ENCODE assay signal across 14 cellular contexts in the genomic region with DNA sequence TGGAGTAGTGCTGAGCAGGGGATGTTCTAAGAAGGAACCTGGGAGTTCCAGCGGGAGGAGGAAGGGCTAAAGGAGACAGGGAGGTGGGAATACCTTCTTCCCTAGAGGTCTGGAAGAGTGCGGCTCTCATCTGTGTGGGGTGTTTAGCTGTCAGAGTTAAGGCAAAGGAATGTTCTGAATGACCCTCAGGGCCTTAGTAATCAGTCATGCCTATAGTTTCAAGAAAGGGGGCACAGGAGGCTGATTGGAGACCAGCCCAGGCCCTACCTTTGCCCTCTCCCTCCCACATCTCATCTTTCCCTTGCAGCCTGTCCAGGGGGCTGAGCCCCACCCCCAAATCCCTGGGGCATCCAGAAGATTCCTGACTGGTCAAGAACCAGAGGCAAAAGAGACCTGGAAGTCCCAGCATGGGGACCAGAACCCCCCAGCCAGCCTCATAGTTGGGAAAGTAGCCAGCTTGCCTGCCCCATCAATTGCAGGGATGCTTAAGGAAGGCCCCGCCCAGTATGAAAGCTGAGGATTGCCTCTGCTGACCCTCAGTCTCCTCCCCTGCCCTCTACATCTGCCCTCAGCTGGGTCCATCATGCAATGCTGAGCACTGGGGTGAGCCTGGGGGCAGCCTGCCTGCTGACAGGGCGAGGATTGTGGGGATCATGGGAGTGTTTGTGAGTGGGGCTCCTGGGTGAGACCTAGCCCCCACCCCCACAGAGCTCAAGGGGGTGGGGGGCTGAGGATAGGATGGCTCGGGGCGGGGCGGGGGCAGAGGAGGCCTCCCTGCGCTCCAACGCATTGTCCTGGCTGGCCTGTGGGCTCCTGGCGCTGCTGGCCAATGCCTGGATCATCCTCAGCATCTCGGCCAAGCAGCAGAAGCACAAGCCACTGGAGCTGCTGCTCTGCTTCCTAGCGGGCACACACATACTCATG. TPM values are rescaled to one million over a fixed set of nuclear protein-coding genes. Genes with fewer than 3 reads are reported as not detected.
A peak's percentile ranks its signal among the peaks of the same experiment; 100 is the strongest.
DNase-seq lines count a peak whose midpoint lies in the region; ATAC-seq and TF ChIP-seq lines count a peak whose summit lies in the region.
"Had no signal": no experiment of that assay in that cellular context is flagged by ENCODE, and none has a peak within 500 bp of the region (broad histone marks: within the 10 kb centered on the region; RNA-seq: fewer than 3 reads in every experiment).

No MANE protein-coding gene starts in this region.

- no peaks in the 10 kb centered on the region for H3K27me3 ChIP-seq in neural cell (ENCODE audit: insufficient read depth, low read depth, low read length)
- H3K27me3 ChIP-seq: right atrium auricular region had no signal

- no peaks in the 10 kb centered on the region for H4K20me1 ChIP-seq in neural cell (ENCODE audit: insufficient read depth)

- H3K9ac ChIP-seq in neural cell (ENCODE audit: low read length), result peak overlapping the region; percentile 88

- no peaks in the 10 kb centered on the region for H3K36me3 ChIP-seq in neural cell (ENCODE audit: insufficient read depth, low read length)
- H3K36me3 ChIP-seq: esophagus muscularis mucosa, right atrium auricular region, SJCRH30 had no signal

- no peak overlapping the region for H3K27ac ChIP-seq in neural cell (ENCODE audit: low read length)
- H3K27ac ChIP-seq: esophagus muscularis mucosa, right atrium auricular region, SJCRH30 had no signal

- peak overlapping the region; percentile 70 for H3K4me3 ChIP-seq in neural cell (ENCODE audit: low read length)
- H3K4me3 ChIP-seq: GM12878, right atrium auricular region, SJCRH30 had no signal

- H3K9me3 ChIP-seq in neural cell (ENCODE audit: low read length), result no peaks in the 10 kb centered on the region
- H3K9me3 ChIP-seq: esophagus muscularis mucosa, right atrium auricular region, SJCRH30 had no signal

- H2AFZ ChIP-seq in neural cell (ENCODE audit: low read depth, low read length), result no peak overlapping the region

- no peak for TF ChIP-seq CTCF in neural cell (IDR thresholded peaks at IDR 0.05; ENCODE audit: poor library complexity, severe bottlenecking)

- TF ChIP-seq EP300 in neural cell (conservative IDR thresholded peaks at IDR 0.05; ENCODE audit: poor library complexity, severe bottlenecking), result no peak

- H3K4me2 ChIP-seq in neural cell (ENCODE audit: low read length), result peak overlapping the region; percentile 68

- ATAC-seq in HG02642 (IDR thresholded peaks at IDR 0.05; ENCODE audit: poor library complexity, unreplicated experiment), result no peak
- ATAC-seq: GM12878, PC-3 had no signal

- TF ChIP-seq RAD21 in neural cell (conservative IDR thresholded peaks at IDR 0.05), result no peak

- peak; percentile 32 for DNase-seq in ELR (ENCODE audit: low read depth)
- peak; percentile 36 for DNase-seq in cerebellar cortex (ENCODE audit: low spot score)
- DNase-seq in activated naive CD4-positive, alpha-beta T cell treated with anti-CD3 and anti-CD28 coated beads, Interleukin-2, amount 50 U/mL, for 16 hours, result no peak
- no peak for DNase-seq in AG08395 (ENCODE audit: low spot score)
- DNase-seq: activated CD4-positive, CD25-positive, alpha-beta regulatory T cell treated with anti-CD3 and anti-CD28 coated beads, Interleukin-2, amount 50 U/mL, for 72 hours; activated gamma-delta T cell treated with Interleukin-2 at 50 U/mL for 16 hours; NCI-H1105; PC-3; SJCRH30 had no signal

- H3F3A ChIP-seq in neural cell (ENCODE audit: insufficient read depth, low read length, poor library complexity, severe bottlenecking), result peaks cover 10% of the 10 kb centered on the region

- H3K9me2 ChIP-seq in neural cell (ENCODE audit: insufficient read depth, low read length), result no peaks in the 10 kb centered on the region

- H3K79me2 ChIP-seq in neural cell (replicated peaks; ENCODE audit: insufficient read depth, low read length), result peaks cover 25% of the 10 kb centered on the region

TF ChIP-seq in neural cell, 6 proteins besides CTCF, POLR2A, EP300 and RAD21:
- TF ChIP-seq SMC3 (conservative IDR thresholded peaks at IDR 0.05; ENCODE audit: poor library complexity) (no peak), TAF1 (IDR thresholded peaks at IDR 0.05; ENCODE audit: low read depth) (no peak), POLR2AphosphoS5 (IDR thresholded peaks at IDR 0.05) (no peak), EZH2 (IDR thresholded peaks at IDR 0.05; ENCODE audit: borderline replicate concordance, insufficient read depth, low read length, poor library complexity, severe bottlenecking) (no peak), MXI1 (conservative IDR thresholded peaks at IDR 0.05; ENCODE audit: poor library complexity, severe bottlenecking) (no peak)
- TF ChIP-seq, protein P1, sequence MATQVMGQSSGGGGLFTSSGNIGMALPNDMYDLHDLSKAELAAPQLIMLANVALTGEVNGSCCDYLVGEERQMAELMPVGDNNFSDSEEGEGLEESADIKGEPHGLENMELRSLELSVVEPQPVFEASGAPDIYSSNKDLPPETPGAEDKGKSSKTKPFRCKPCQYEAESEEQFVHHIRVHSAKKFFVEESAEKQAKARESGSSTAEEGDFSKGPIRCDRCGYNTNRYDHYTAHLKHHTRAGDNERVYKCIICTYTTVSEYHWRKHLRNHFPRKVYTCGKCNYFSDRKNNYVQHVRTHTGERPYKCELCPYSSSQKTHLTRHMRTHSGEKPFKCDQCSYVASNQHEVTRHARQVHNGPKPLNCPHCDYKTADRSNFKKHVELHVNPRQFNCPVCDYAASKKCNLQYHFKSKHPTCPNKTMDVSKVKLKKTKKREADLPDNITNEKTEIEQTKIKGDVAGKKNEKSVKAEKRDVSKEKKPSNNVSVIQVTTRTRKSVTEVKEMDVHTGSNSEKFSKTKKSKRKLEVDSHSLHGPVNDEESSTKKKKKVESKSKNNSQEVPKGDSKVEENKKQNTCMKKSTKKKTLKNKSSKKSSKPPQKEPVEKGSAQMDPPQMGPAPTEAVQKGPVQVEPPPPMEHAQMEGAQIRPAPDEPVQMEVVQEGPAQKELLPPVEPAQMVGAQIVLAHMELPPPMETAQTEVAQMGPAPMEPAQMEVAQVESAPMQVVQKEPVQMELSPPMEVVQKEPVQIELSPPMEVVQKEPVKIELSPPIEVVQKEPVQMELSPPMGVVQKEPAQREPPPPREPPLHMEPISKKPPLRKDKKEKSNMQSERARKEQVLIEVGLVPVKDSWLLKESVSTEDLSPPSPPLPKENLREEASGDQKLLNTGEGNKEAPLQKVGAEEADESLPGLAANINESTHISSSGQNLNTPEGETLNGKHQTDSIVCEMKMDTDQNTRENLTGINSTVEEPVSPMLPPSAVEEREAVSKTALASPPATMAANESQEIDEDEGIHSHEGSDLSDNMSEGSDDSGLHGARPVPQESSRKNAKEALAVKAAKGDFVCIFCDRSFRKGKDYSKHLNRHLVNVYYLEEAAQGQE (IDR thresholded peaks at IDR 0.05; ENCODE audit: borderline replicate concordance), result no peak

RNA-seq across cellular contexts. Expression of a gene that starts 1.8 kb away (rescaled TPM):
- 82.8 and 117 TPM in 2 replicates for polyA plus RNA-seq in neural cell
- polyA minus RNA-seq in neural cell, result 80.7 and 91.5 TPM in 2 replicates
- polyA plus RNA-seq: GM12878 had no signal

RNA-seq across cellular contexts. Expression of a gene that starts 4.8 kb away (rescaled TPM):
- 58.9 and 66.1 TPM in 2 replicates for polyA plus RNA-seq in neural cell
- 27.4 and 32.6 TPM in 2 replicates for polyA minus RNA-seq in neural cell

RNA-seq across cellular contexts. Expression of a gene that starts 17.3 kb away (rescaled TPM):
- 18.8 and 19.0 TPM in 2 replicates for polyA plus RNA-seq in neural cell
- 4.4 and 4.5 TPM in 2 replicates for polyA minus RNA-seq in neural cell

RNA-seq across cellular contexts. Expression of a gene that starts 27.7 kb away (rescaled TPM):
- 4.1 and 7.3 TPM in 2 replicates for polyA plus RNA-seq in neural cell
- 4.9 and 5.8 TPM in 2 replicates for polyA minus RNA-seq in neural cell

RNA-seq across cellular contexts. Expression of a gene that starts 28.5 kb away (rescaled TPM):
- 120 and 130 TPM in 2 replicates for polyA plus RNA-seq in neural cell
- polyA minus RNA-seq in neural cell, result 104 and 125 TPM in 2 replicates

Comparison
In these comparisons a context has a peak if more than half of its experiments do, and no peak if none do; other contexts are left out.
1. DNase-seq: peak in ELR (single experiment) and cerebellar cortex (single experiment); none in activated naive CD4-positive, alpha-beta T cell treated with anti-CD3 and anti-CD28 coated beads, Interleukin-2, amount 50 U/mL, for 16 hours (single experiment) and AG08395 (single experiment).